ENCODE assay signal across 1 cellular context in the genomic region with DNA sequence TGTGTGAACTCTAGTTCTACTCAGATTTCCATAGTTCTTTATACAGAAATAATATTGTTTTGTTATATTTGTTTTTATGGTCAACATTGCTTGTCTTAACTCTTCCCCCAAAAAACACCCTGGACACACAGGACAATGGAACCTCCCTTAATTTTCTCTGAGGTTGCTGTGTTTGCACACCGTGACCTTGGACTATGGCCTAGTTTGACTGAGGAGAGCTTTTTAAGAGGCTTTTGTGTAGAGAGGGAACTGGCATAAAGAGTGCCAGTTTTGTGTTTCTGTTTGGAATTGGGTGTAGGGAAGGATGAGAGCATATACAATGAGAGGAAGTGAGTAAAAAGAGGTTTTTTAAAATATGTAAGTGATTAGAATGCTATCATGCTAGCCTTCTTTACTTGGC.
TF ChIP-seq lines count a peak whose summit lies in the region.

No MANE protein-coding gene starts in this region.

TF ChIP-seq in HepG2, 621 proteins besides CTCF, POLR2A, EP300 and RAD21 (continued from another document):
- TF ChIP-seq HNF4A (CRISPR knock-in tag; IDR thresholded peaks at IDR 0.05) (peak; percentile 56), SOX13 (IDR thresholded peaks at IDR 0.05) (no peak), SOX13 (CRISPR knock-in tag; conservative IDR thresholded peaks at IDR 0.05 in 1 of 2, IDR thresholded peaks at IDR 0.05 in 1 of 2) (peak in 1 of 2 experiments; percentile 73; a peak in 2 of 4 replicates), SOX6 (IDR thresholded peaks at IDR 0.05) (no peak), SOX6 (CRISPR knock-in tag; IDR thresholded peaks at IDR 0.05) (peak; percentile 38), GATAD2A (CRISPR knock-in tag; IDR thresholded peaks at IDR 0.05) (0 out of 2 replicates have a peak, but pooled peaks have one; percentile 18)
- TF ChIP-seq, protein P1, sequence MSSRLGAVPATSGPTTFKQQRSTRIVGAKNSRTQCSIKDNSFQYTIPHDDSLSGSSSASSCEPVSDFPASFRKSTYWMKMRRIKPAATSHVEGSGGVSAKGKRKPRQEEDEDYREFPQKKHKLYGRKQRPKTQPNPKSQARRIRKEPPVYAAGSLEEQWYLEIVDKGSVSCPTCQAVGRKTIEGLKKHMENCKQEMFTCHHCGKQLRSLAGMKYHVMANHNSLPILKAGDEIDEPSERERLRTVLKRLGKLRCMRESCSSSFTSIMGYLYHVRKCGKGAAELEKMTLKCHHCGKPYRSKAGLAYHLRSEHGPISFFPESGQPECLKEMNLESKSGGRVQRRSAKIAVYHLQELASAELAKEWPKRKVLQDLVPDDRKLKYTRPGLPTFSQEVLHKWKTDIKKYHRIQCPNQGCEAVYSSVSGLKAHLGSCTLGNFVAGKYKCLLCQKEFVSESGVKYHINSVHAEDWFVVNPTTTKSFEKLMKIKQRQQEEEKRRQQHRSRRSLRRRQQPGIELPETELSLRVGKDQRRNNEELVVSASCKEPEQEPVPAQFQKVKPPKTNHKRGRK (CRISPR knock-in tag; IDR thresholded peaks at IDR 0.05) = no peak
- TF ChIP-seq, protein P2, sequence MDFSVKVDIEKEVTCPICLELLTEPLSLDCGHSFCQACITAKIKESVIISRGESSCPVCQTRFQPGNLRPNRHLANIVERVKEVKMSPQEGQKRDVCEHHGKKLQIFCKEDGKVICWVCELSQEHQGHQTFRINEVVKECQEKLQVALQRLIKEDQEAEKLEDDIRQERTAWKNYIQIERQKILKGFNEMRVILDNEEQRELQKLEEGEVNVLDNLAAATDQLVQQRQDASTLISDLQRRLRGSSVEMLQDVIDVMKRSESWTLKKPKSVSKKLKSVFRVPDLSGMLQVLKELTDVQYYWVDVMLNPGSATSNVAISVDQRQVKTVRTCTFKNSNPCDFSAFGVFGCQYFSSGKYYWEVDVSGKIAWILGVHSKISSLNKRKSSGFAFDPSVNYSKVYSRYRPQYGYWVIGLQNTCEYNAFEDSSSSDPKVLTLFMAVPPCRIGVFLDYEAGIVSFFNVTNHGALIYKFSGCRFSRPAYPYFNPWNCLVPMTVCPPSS (IDR thresholded peaks at IDR 0.05) = no peak
- TF ChIP-seq, protein P3, sequence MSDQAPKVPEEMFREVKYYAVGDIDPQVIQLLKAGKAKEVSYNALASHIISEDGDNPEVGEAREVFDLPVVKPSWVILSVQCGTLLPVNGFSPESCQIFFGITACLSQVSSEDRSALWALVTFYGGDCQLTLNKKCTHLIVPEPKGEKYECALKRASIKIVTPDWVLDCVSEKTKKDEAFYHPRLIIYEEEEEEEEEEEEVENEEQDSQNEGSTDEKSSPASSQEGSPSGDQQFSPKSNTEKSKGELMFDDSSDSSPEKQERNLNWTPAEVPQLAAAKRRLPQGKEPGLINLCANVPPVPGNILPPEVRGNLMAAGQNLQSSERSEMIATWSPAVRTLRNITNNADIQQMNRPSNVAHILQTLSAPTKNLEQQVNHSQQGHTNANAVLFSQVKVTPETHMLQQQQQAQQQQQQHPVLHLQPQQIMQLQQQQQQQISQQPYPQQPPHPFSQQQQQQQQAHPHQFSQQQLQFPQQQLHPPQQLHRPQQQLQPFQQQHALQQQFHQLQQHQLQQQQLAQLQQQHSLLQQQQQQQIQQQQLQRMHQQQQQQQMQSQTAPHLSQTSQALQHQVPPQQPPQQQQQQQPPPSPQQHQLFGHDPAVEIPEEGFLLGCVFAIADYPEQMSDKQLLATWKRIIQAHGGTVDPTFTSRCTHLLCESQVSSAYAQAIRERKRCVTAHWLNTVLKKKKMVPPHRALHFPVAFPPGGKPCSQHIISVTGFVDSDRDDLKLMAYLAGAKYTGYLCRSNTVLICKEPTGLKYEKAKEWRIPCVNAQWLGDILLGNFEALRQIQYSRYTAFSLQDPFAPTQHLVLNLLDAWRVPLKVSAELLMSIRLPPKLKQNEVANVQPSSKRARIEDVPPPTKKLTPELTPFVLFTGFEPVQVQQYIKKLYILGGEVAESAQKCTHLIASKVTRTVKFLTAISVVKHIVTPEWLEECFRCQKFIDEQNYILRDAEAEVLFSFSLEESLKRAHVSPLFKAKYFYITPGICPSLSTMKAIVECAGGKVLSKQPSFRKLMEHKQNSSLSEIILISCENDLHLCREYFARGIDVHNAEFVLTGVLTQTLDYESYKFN (CRISPR knock-in tag; conservative IDR thresholded peaks at IDR 0.05) = 0 out of 2 replicates have a peak, but pooled peaks have one; percentile 19
